In the genomic region with DNA sequence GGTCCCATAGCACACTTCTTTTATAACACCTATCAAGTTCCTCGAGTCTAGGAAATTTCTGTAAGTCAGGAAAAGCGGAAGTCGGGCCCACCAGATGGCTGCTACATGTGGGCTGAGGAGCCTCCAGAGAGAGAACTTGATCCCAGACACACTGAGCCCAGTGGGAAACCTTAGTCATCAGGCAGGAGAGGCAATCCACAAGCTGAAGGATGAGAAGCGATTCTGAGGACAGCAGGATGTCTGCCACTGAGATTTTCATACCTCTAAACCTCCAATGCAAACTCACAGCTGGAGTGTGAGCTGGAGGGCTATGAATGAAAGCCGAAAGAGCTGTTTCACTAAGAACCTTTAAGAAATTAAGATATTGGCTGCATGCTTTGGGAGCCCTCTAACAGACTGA, we compare ENCODE assay signal across 20 cellular contexts. TPM values are rescaled to one million over a fixed set of nuclear protein-coding genes. Genes with fewer than 3 reads are reported as not detected.
DNase-seq lines count a peak whose midpoint lies in the region; ATAC-seq and TF ChIP-seq lines count a peak whose summit lies in the region.
"Had no signal": no experiment of that assay in that cellular context is flagged by ENCODE, and none has a peak within 500 bp of the region (broad histone marks: within the 10 kb centered on the region; RNA-seq: fewer than 3 reads in every experiment).

No MANE protein-coding gene starts in this region.

- no TSS peak for BruUV-seq in A673 (replicated peaks; lab: Mats Ljungman, UMichigan)

- POLR2A ChIA-PET in A673 (lab: Charles Lee; ENCODE audit: low non-redundant PET) (no interaction called here), WTC11 (lab: Charles Lee) (no interaction called here)

- H3K9me3 ChIP-seq in A673 (ENCODE audit: low read depth, low read length, poor library complexity, severe bottlenecking): no peaks in the 10 kb centered on the region

- no peaks in the 10 kb centered on the region for H3K36me3 ChIP-seq in A673 (ENCODE audit: insufficient read depth, low read length, poor library complexity, severe bottlenecking)

- H3K4me1 Mint-ChIP-seq in WTC11: peaks cover 27% of the 10 kb centered on the region
- H3K4me1 Mint-ChIP-seq: CD4-positive, alpha-beta memory T cell; IgD-negative memory B cell had no signal

- TF ChIP-seq CTCF in A673 (conservative IDR thresholded peaks at IDR 0.05; ENCODE audit: low read depth, low read length) (no peak), WTC11 (IDR thresholded peaks at IDR 0.05) (no peak), GM20000 (IDR thresholded peaks at IDR 0.05; ENCODE audit: extremely low read depth, missing control alignments) (no peak)

- H3K4me3 ChIP-seq in A673 (ENCODE audit: low read depth, low read length, poor library complexity, severe bottlenecking): no peak overlapping the region

- 0 out of 2 replicates have a peak, but pooled peaks cover 4% of the 10 kb centered on the region for H3K36me3 Mint-ChIP-seq in WTC11
- H3K36me3 Mint-ChIP-seq: CD4-positive, alpha-beta memory T cell had no signal

- H3K27ac Mint-ChIP-seq in WTC11: no peak overlapping the region
- H3K27ac Mint-ChIP-seq: IgD-negative memory B cell had no signal

- CTCF ChIA-PET in A673 (lab: Charles Lee): no interaction called here
- CTCF ChIA-PET in WTC11 (lab: Charles Lee): no interaction called here

- intact Hi-C loops in A673 (cut with micrococcal nuclease; ENCODE audit: unreplicated experiment): no loop called here

- peak; percentile 87 for ATAC-seq in WTC11
- ATAC-seq: Panc1, Right ventricle myocardium inferior had no signal

- H3K4me3 Mint-ChIP-seq in WTC11: no peak overlapping the region
- H3K4me3 Mint-ChIP-seq: CD4-positive, alpha-beta memory T cell; IgD-negative memory B cell had no signal

- H3K4me1 ChIP-seq in A673 (ENCODE audit: insufficient read depth, low read length, poor library complexity, severe bottlenecking): no peaks in the 10 kb centered on the region

- H3K27me3 Mint-ChIP-seq in WTC11 (ENCODE audit: low read depth): peaks cover 19% of the 10 kb centered on the region

- H3K27ac ChIP-seq in A673 (ENCODE audit: low read depth, low read length, poor library complexity, severe bottlenecking): no peak overlapping the region

- DNase-seq in A673 (ENCODE audit: low spot score) (peak; percentile 58), HT1080 (ENCODE audit: low read depth) (peak; percentile 16), WTC11 (ENCODE audit: low spot score) (no peak), iPS-NIHi7 (ENCODE audit: extremely low spot score) (peak; percentile 79), glomerular visceral epithelial cell (ENCODE audit: extremely low spot score) (no peak), GM20000 (ENCODE audit: low spot score) (no peak), hypothalamus (lab: John Stamatoyannopoulos, UW) (no peak)
- no peak for DNase-seq in activated effector memory CD4-positive, alpha-beta T cell treated with Interleukin-2 at 50 U/mL for 16 hours
- DNase-seq: 8988T; Calu3; CD4-positive, alpha-beta memory T cell; DND-41; GF-D8; MV-4-11; NCI-H1417; NCI-H1930; NCI-H510A treated with DMSO at 0.1 percent for 48 hours had no signal

- H3K27me3 ChIP-seq in A673 (replicated peaks; ENCODE audit: insufficient read depth, low read depth, low read length, poor library complexity): no peaks in the 10 kb centered on the region

- H3K9me3 Mint-ChIP-seq in WTC11: peaks cover 5% of the 10 kb centered on the region; the same call in 1 of the 2 replicates

TF ChIP-seq in WTC11, 78 proteins besides CTCF, POLR2A, EP300 and RAD21:
- TF ChIP-seq EMX1 (CRISPR knock-in tag; IDR thresholded peaks at IDR 0.05): no peak

RNA-seq across cellular contexts. Expression of a gene that starts 52.6 kb away (rescaled TPM):
- total RNA-seq in A673 (2021) (350 and 367 TPM in 2 replicates), WTC11 (2021) (246 to 292 TPM (median 271 TPM) in 3 replicates)
- total RNA-seq in HT1080 (2014; rRNA removed; shearing (Covaris generic)): 114 and 153 TPM in 2 replicates
- polyA plus RNA-seq in HT1080 (2015; cell fraction: cytosol; rRNA removed): 82.1 and 94.5 TPM in 2 replicates
- 148 and 157 TPM in 2 replicates for polyA plus RNA-seq in HT1080 (2015; cell fraction: nucleus; rRNA removed)

Comparison
In these comparisons a context has a peak if more than half of its experiments do, and no peak if none do; other contexts are left out.
1. DNase-seq: peak in A673 (single experiment), HT1080 (single experiment) and iPS-NIHi7 (single experiment); none in WTC11 (single experiment), glomerular visceral epithelial cell (single experiment), activated effector memory CD4-positive, alpha-beta T cell treated with Interleukin-2 at 50 U/mL for 16 hours (single experiment), GM20000 (single experiment) and hypothalamus (0 of 51).